21 cellular contexts compared by ENCODE assay signal in genomic region chr10:48249004-48249762, GRCh38. TPM values are rescaled to one million over a fixed set of nuclear protein-coding genes. Genes with fewer than 3 reads are reported as not detected.
DNase-seq lines count a peak whose midpoint lies in the region; ATAC-seq and TF ChIP-seq lines count a peak whose summit lies in the region.
"Had no signal": no experiment of that assay in that cellular context is flagged by ENCODE, and none has a peak within 500 bp of the region (broad histone marks: within the 10 kb centered on the region; RNA-seq: fewer than 3 reads in every experiment).

No MANE protein-coding gene starts in this region.

- POLR2A ChIA-PET in naive thymus-derived CD4-positive, alpha-beta T cell (lab: Charles Lee): no interaction called here

- H3K4me1 ChIP-seq in right cardiac atrium (ENCODE audit: control insufficient read depth, insufficient read depth, low read length) (no peaks in the 10 kb centered on the region), psoas muscle (no peaks in the 10 kb centered on the region)
- H3K4me1 ChIP-seq in naive thymus-derived CD4-positive, alpha-beta T cell (ENCODE audit: control insufficient read depth in 2 of 2, insufficient read depth in 2 of 2, low read length in 2 of 2): no peaks in the 10 kb centered on the region
- H3K4me1 ChIP-seq: HAP-1 had no signal

- DNase-seq in right cardiac atrium: no peak
- DNase-seq in cardiac septum (ENCODE audit: low spot score): no peak
- no peak for DNase-seq in naive thymus-derived CD4-positive, alpha-beta T cell
- DNase-seq in psoas muscle: no peak
- DNase-seq in GM19238 (ENCODE audit: insufficient read length, low spot score): no peak
- DNase-seq: Calu3, DMS53, NCI-H1436 treated with DMSO at 0.1 percent for 48 hours, NCI-H2029, NCI-H526, PC-9 had no signal

- H3K36me3 ChIP-seq in naive thymus-derived CD4-positive, alpha-beta T cell (ENCODE audit: control insufficient read depth in 2 of 3, insufficient read depth in 3 of 3, low read length in 3 of 3): no peaks in the 10 kb centered on the region
- H3K36me3 ChIP-seq in psoas muscle (ENCODE audit: insufficient read depth in 1 of 2, low read depth in 1 of 2): no peaks in the 10 kb centered on the region
- H3K36me3 ChIP-seq: BLaER1 treated with 17β-estradiol and CSF1 and Interleukin-3, amounts not matched to agents 10 nM and 100 nM; HAP-1; SJSA1 had no signal

- H3K4me3 ChIP-seq in right cardiac atrium (ENCODE audit: low read length): no peak overlapping the region
- no peak overlapping the region for H3K4me3 ChIP-seq in naive thymus-derived CD4-positive, alpha-beta T cell (ENCODE audit: low read length)
- H3K4me3 ChIP-seq in psoas muscle: no peak overlapping the region
- H3K4me3 ChIP-seq: BLaER1 treated with 17β-estradiol and CSF1 and Interleukin-3, amounts not matched to agents 10 nM and 100 nM; HAP-1; PC-9; SJSA1 had no signal

- no peaks in the 10 kb centered on the region for H3K36me3 Mint-ChIP-seq in naive thymus-derived CD4-positive, alpha-beta T cell
- H3K36me3 Mint-ChIP-seq: CD8-positive, alpha-beta T cell had no signal

- H3K27ac Mint-ChIP-seq in naive thymus-derived CD4-positive, alpha-beta T cell: no peak overlapping the region
- H3K27ac Mint-ChIP-seq: CD8-positive, alpha-beta T cell had no signal

- no peak overlapping the region for H3K4me3 Mint-ChIP-seq in naive thymus-derived CD4-positive, alpha-beta T cell
- H3K4me3 Mint-ChIP-seq: CD8-positive, alpha-beta T cell had no signal

- H3K4me1 Mint-ChIP-seq in naive thymus-derived CD4-positive, alpha-beta T cell: peaks cover 0 to 8% (median 3%) of the 10 kb centered on the region in 7 donors

- peak overlapping the region; percentile 71 for H3K27ac ChIP-seq in right cardiac atrium (ENCODE audit: low read length)
- peak overlapping the region; percentile 97; the same call in 1 of the 2 replicates for H3K27ac ChIP-seq in VCaP
- no peak overlapping the region for H3K27ac ChIP-seq in naive thymus-derived CD4-positive, alpha-beta T cell (ENCODE audit: low read depth, low read length)
- no peak overlapping the region for H3K27ac ChIP-seq in psoas muscle
- H3K27ac ChIP-seq: BLaER1 treated with 17β-estradiol and CSF1 and Interleukin-3, amounts not matched to agents 10 nM and 100 nM; HL-60; PC-9; RWPE1; SJSA1 had no signal

- H3K27me3 ChIP-seq in right cardiac atrium (ENCODE audit: control insufficient read depth, insufficient read depth): no peaks in the 10 kb centered on the region
- H3K27me3 ChIP-seq in naive thymus-derived CD4-positive, alpha-beta T cell (ENCODE audit: control insufficient read depth in 2 of 2, insufficient read depth in 2 of 2, low read length in 2 of 2): no peaks in the 10 kb centered on the region
- no peaks in the 10 kb centered on the region for H3K27me3 ChIP-seq in psoas muscle (ENCODE audit: insufficient read depth in 3 of 3, low read length in 2 of 3)
- H3K27me3 ChIP-seq: BLaER1 treated with 17β-estradiol and CSF1 and Interleukin-3, amounts not matched to agents 10 nM and 100 nM; SJSA1 had no signal

- CTCF ChIA-PET in naive thymus-derived CD4-positive, alpha-beta T cell (lab: Charles Lee): interaction anchor here (0.7 kb wide), 1 partner anchor 9 kb away, joined by 3 read pairs; no protein-coding TSS in a partner anchor

- ATAC-seq in right cardiac atrium (no peak), psoas muscle (no peak), GM19351 (IDR thresholded peaks at IDR 0.05; ENCODE audit: unreplicated experiment) (no peak)
- ATAC-seq in naive thymus-derived CD4-positive, alpha-beta T cell: peak; percentile 10
- ATAC-seq: CD8-positive, alpha-beta T cell had no signal

- 68% methylated on average over 6 of the region's 6 CpGs for WGBS in right cardiac atrium
- 57 to 72% (median 65%) methylated on average over 6 of the region's 6 CpGs for WGBS in psoas muscle, 3 donors

- peaks cover 0 to 11% (median 2%) of the 10 kb centered on the region in 5 donors for H3K27me3 Mint-ChIP-seq in naive thymus-derived CD4-positive, alpha-beta T cell

- H3K9me3 ChIP-seq in right cardiac atrium (ENCODE audit: control insufficient read depth, low read length) (no peaks in the 10 kb centered on the region), psoas muscle (no peaks in the 10 kb centered on the region)
- H3K9me3 ChIP-seq in naive thymus-derived CD4-positive, alpha-beta T cell (ENCODE audit: control insufficient read depth in 2 of 3, low read length in 3 of 3): no peaks in the 10 kb centered on the region
- H3K9me3 ChIP-seq: BLaER1 treated with 17β-estradiol and CSF1 and Interleukin-3, amounts not matched to agents 10 nM and 100 nM; HAP-1; SJSA1 had no signal

- intact Hi-C loops in right cardiac atrium (cut with DNase I): no loop called here
- intact Hi-C loops in cardiac septum (cut with DNase I): no loop called here
- intact Hi-C loops in naive thymus-derived CD4-positive, alpha-beta T cell (cut with micrococcal nuclease): no loop called here
- intact Hi-C loops in psoas muscle (cut with DNase I): no loop called here

- no peak for TF ChIP-seq CTCF in VCaP (conservative IDR thresholded peaks at IDR 0.05)
- no peak for TF ChIP-seq CTCF in psoas muscle (IDR thresholded peaks at IDR 0.05)

- H3K9me3 Mint-ChIP-seq in naive thymus-derived CD4-positive, alpha-beta T cell: no peaks in the 10 kb centered on the region
- H3K9me3 Mint-ChIP-seq: CD8-positive, alpha-beta T cell had no signal

RNA-seq across cellular contexts. Expression of gene FRMPD2, which starts 25.3 kb away (rescaled TPM):
- 1 to 10 TPM; 3.5 to 6.5 (median 4.5) TPM for total RNA-seq in right cardiac atrium
- 1.3 TPM for polyA plus RNA-seq in right cardiac atrium
- not detected for total RNA-seq in cardiac septum
- under 1 TPM in 1 of 5 experiments, not detected in 4; 0.24 TPM for total RNA-seq in naive thymus-derived CD4-positive, alpha-beta T cell
- not detected for polyA plus RNA-seq in naive thymus-derived CD4-positive, alpha-beta T cell
- total RNA-seq in psoas muscle: not detected
- polyA plus RNA-seq in psoas muscle: under 1 TPM in 1 of 3 donors, not detected in 2; 0.04 TPM
- total RNA-seq: CD8-positive, alpha-beta T cell; HT1080; M059J had no signal

RNA-seq across cellular contexts. Expression of gene MAPK8, which starts 57.3 kb away (rescaled TPM):
- total RNA-seq in right cardiac atrium (10 to 100 TPM; 31.5 to 35.5 (median 34.1) TPM), cardiac septum (34.1 TPM), psoas muscle (10 to 100 TPM; 24.3 to 32.3 (median 27.7) TPM)
- polyA plus RNA-seq in right cardiac atrium (9.4 TPM), psoas muscle (10 to 100 TPM; 10.8 to 22.7 (median 19.0) TPM)
- total RNA-seq in naive thymus-derived CD4-positive, alpha-beta T cell: 10 to 100 TPM; 33.6 to 63.9 (median 45.2) TPM
- 10 to 100 TPM; 22.2 to 25.8 TPM for polyA plus RNA-seq in naive thymus-derived CD4-positive, alpha-beta T cell

Comparison
In these comparisons a context has a peak if more than half of its experiments do, and no peak if none do; other contexts are left out.
1. H3K27ac ChIP-seq: peak in right cardiac atrium (single experiment) and VCaP (single experiment); none in naive thymus-derived CD4-positive, alpha-beta T cell (single experiment) and psoas muscle (single experiment).